Comparison of ENCODE assay signal across 21 cellular contexts in genomic region chr4:105569851-105570207, GRCh38. TPM values are rescaled to one million over a fixed set of nuclear protein-coding genes. Genes with fewer than 3 reads are reported as not detected.
DNase-seq lines count a peak whose midpoint lies in the region; ATAC-seq and TF ChIP-seq lines count a peak whose summit lies in the region.
"Had no signal": no experiment of that assay in that cellular context is flagged by ENCODE, and none has a peak within 500 bp of the region (broad histone marks: within the 10 kb centered on the region; RNA-seq: fewer than 3 reads in every experiment).

No MANE protein-coding gene starts in this region.

- H3K9ac ChIP-seq in PC-3 (ENCODE audit: low read length) = no peak overlapping the region

- no peaks in the 10 kb centered on the region for H3K4me1 ChIP-seq in heart left ventricle
- H3K4me1 ChIP-seq in left ventricle myocardium inferior = no peaks in the 10 kb centered on the region
- H3K4me1 ChIP-seq in PC-3 (ENCODE audit: insufficient read depth, low read length) = peaks cover 15% of the 10 kb centered on the region
- peaks cover 33% of the 10 kb centered on the region for H3K4me1 ChIP-seq in body of pancreas
- peaks cover 4% of the 10 kb centered on the region for H3K4me1 ChIP-seq in suprapubic skin

- POLR2A ChIA-PET in PC-3 (lab: Charles Lee; ENCODE audit: unreplicated experiment) = no interaction called here

- no TSS peak for BruUV-seq in PC-3 (replicated peaks; lab: Mats Ljungman, UMichigan)

- H3K9me3 ChIP-seq in heart left ventricle = no peaks in the 10 kb centered on the region
- no peaks in the 10 kb centered on the region for H3K9me3 ChIP-seq in left ventricle myocardium inferior (replicated peaks)
- no peaks in the 10 kb centered on the region for H3K9me3 ChIP-seq in PC-3 (ENCODE audit: low read length)
- no peaks in the 10 kb centered on the region for H3K9me3 ChIP-seq in body of pancreas
- no peaks in the 10 kb centered on the region for H3K9me3 ChIP-seq in suprapubic skin
- H3K9me3 ChIP-seq: BE2C had no signal

- H3K79me2 ChIP-seq in PC-3 (ENCODE audit: low read length) = no peaks in the 10 kb centered on the region

- ATAC-seq in heart left ventricle = peak; percentile 76 to 95 (median 91)
- ATAC-seq in PC-3 = no peak
- peak; percentile 63 for ATAC-seq in body of pancreas
- no peak for ATAC-seq in HG03196 (IDR thresholded peaks at IDR 0.05; ENCODE audit: unreplicated experiment)
- ATAC-seq: GM12878 had no signal

- no peak overlapping the region for H3K4me3 ChIP-seq in heart left ventricle
- H3K4me3 ChIP-seq in left ventricle myocardium inferior = no peak overlapping the region
- H3K4me3 ChIP-seq in PC-3 (ENCODE audit: low read length) = no peak overlapping the region
- H3K4me3 ChIP-seq in body of pancreas = no peak overlapping the region
- H3K4me3 ChIP-seq in suprapubic skin = no peak overlapping the region
- H3K4me3 ChIP-seq: GM12878 had no signal

- H3K27me3 ChIP-seq in heart left ventricle = no peaks in the 10 kb centered on the region
- no peaks in the 10 kb centered on the region for H3K27me3 ChIP-seq in left ventricle myocardium inferior (ENCODE audit: low read depth)
- H3K27me3 ChIP-seq in PC-3 (ENCODE audit: low read length) = no peaks in the 10 kb centered on the region
- H3K27me3 ChIP-seq in body of pancreas = no peaks in the 10 kb centered on the region
- H3K27me3 ChIP-seq in suprapubic skin = no peaks in the 10 kb centered on the region
- H3K27me3 ChIP-seq: BE2C had no signal

- H3F3A ChIP-seq in PC-3 (ENCODE audit: low read length, unreplicated experiment) = no peaks in the 10 kb centered on the region

- H2AFZ ChIP-seq in PC-3 (ENCODE audit: low read length) = no peak overlapping the region

- WGBS in heart left ventricle, 4 donors = 37 to 58% (median 40%) methylated on average over 2 of the region's 2 CpGs
- 49 to 58% methylated on average over 2 of the region's 2 CpGs for WGBS in body of pancreas, 2 donors
- 72% methylated on average over 2 of the region's 2 CpGs for WGBS in suprapubic skin

- H4K20me1 ChIP-seq in PC-3 (ENCODE audit: low read length) = no peaks in the 10 kb centered on the region

- intact Hi-C loops in heart left ventricle (cut with DNase I) = no loop called here
- intact Hi-C loops in left ventricle myocardium inferior (cut with micrococcal nuclease) = no loop called here
- intact Hi-C loops in PC-3 (cut with micrococcal nuclease) = loop anchor here (1.0 kb wide), 1 partner anchor 18 kb away; the partner anchor contains the start of gene ARHGEF38
- intact Hi-C loops in body of pancreas (cut with DNase I) = no loop called here

- no peaks in the 10 kb centered on the region for H3K9me2 ChIP-seq in PC-3 (replicated peaks; ENCODE audit: low read length)

- DNase-seq in heart left ventricle (peak in 1 of 5 donors; percentile 35), left ventricle myocardium inferior (no peak), PC-3 (no peak), body of pancreas (no peak), suprapubic skin (ENCODE audit: low spot score in 2 of 2) (no peak)
- DNase-seq in activated T-cell treated with anti-CD3 and anti-CD28 coated beads, Interleukin-2, amount 50 U/mL, for 48 hours = no peak
- DNase-seq: ACHN; BE2C; C1 segment of cervical spinal cord; CD4-positive, CD25-positive, alpha-beta regulatory T cell; CD8-positive, alpha-beta memory T cell; COR-L47; DMS 273 treated with DMSO at 0.1 percent for 48 hours; DMS53; DND-41; EL; GOT3; H9 had no signal

- TF ChIP-seq CTCF in heart left ventricle (IDR thresholded peaks at IDR 0.05) (no peak), left ventricle myocardium inferior (IDR thresholded peaks at IDR 0.05; ENCODE audit: borderline replicate concordance) (no peak), PC-3 (conservative IDR thresholded peaks at IDR 0.05; ENCODE audit: low read depth, low read length) (no peak), body of pancreas (IDR thresholded peaks at IDR 0.05) (no peak), suprapubic skin (IDR thresholded peaks at IDR 0.05) (no peak)

- H3K27ac ChIP-seq in heart left ventricle (no peak overlapping the region), left ventricle myocardium inferior (replicated peaks) (no peak overlapping the region), PC-3 (ENCODE audit: low read length) (peak overlapping the region; percentile 69), body of pancreas (peak overlapping the region in 3 of 4 donors; percentile 45 to 64 (median 64)), suprapubic skin (peak overlapping the region; percentile 48)

- no peak for TF ChIP-seq EP300 in suprapubic skin (IDR thresholded peaks at IDR 0.05)

- CTCF ChIA-PET in PC-3 (lab: Charles Lee) = no interaction called here

- TF ChIP-seq POLR2A in heart left ventricle (IDR thresholded peaks at IDR 0.05) (no peak), body of pancreas (IDR thresholded peaks at IDR 0.05) (no peak), suprapubic skin (IDR thresholded peaks at IDR 0.05) (no peak)

- H3K4me2 ChIP-seq in PC-3 (ENCODE audit: low read length) = peak overlapping the region; percentile 27; the same call in 1 of the 2 replicates

- H3K36me3 ChIP-seq in heart left ventricle = no peaks in the 10 kb centered on the region
- no peaks in the 10 kb centered on the region for H3K36me3 ChIP-seq in left ventricle myocardium inferior
- no peaks in the 10 kb centered on the region for H3K36me3 ChIP-seq in PC-3 (ENCODE audit: low read depth, low read length)
- no peaks in the 10 kb centered on the region for H3K36me3 ChIP-seq in body of pancreas (replicated peaks in 1 of 2; ENCODE audit: insufficient read depth in 1 of 2, low read depth in 2 of 2)
- no peaks in the 10 kb centered on the region for H3K36me3 ChIP-seq in suprapubic skin
- H3K36me3 ChIP-seq: BE2C had no signal

RNA-seq across cellular contexts. Expression of gene ARHGEF38, which starts 17.4 kb away (rescaled TPM):
- not detected for total RNA-seq in heart left ventricle
- polyA plus RNA-seq in heart left ventricle = not detected
- not detected for total RNA-seq in left ventricle myocardium inferior
- 2.0 and 5.9 TPM in 2 replicates for total RNA-seq in PC-3 (2014; rRNA removed)
- total RNA-seq in body of pancreas = 10 to 100 TPM; 22.4 to 24.6 TPM
- total RNA-seq in suprapubic skin = 1 to 10 TPM in 2 of 4 donors, under 1 TPM in 2; 0.59 to 3.5 (median 0.98) TPM
- total RNA-seq: CD4-positive, CD25-positive, alpha-beta regulatory T cell; CD8-positive, alpha-beta memory T cell; G401; H9 had no signal
- polyA plus RNA-seq: CD8-positive, alpha-beta memory T cell had no signal

Comparison
In these comparisons a context has a peak if more than half of its experiments do, and no peak if none do; other contexts are left out.
1. ATAC-seq: peak in heart left ventricle (4 of 4) and body of pancreas (single experiment); none in PC-3 (single experiment) and HG03196 (single experiment).
2. H3K27ac ChIP-seq: peak in PC-3 (single experiment), body of pancreas (3 of 4) and suprapubic skin (single experiment); none in heart left ventricle (0 of 12) and left ventricle myocardium inferior (single experiment).